In the genomic region with DNA sequence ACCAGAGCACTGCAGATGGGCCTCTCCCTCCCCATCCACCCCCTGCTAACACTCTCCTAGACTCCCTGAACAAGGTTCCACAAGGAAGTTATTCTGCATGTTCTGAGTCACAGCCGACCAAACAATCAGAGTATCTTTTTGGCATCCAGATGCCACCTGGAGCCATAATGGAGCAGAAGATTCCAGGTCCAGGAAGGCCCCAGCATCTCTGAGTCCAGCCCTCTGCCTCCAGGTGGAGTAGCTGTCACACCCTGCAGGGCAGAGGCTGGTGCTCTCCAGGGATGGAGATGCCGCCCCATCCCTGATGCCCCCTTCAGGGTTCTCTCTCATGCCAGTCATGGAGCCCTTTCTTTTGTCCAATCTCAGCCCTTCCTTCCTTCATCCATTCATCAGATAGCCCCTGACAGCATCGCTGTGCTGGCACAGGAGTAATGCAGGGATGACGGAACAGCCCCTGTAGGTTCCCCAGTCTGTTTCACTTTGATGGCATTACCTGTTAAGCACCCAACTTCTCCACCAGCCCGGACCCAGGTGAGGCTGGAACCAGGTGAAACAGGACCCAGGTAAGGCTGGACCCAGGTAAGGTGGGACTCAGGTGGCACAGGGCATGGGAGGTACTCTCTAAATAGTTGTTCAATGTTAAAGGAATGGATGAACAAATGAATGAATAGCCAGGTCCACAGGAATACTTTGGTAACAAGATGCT, we compare ENCODE assay signal across 27 cellular contexts. TPM values are rescaled to one million over a fixed set of nuclear protein-coding genes. Genes with fewer than 3 reads are reported as not detected.
DNase-seq lines count a peak whose midpoint lies in the region; ATAC-seq and TF ChIP-seq lines count a peak whose summit lies in the region.
"Had no signal": no experiment of that assay in that cellular context is flagged by ENCODE, and none has a peak within 500 bp of the region (broad histone marks: within the 10 kb centered on the region; RNA-seq: fewer than 3 reads in every experiment).

No MANE protein-coding gene starts in this region.

- H3K4me3 ChIP-seq in breast epithelium (no peak overlapping the region), left lung (no peak overlapping the region)
- H3K4me3 ChIP-seq: adrenal gland, BLaER1, heart left ventricle, Peyer's patch, right lobe of liver, SK-N-MC, stomach, tibial nerve had no signal

- peaks cover 17% of the 10 kb centered on the region for H3K4me1 Mint-ChIP-seq in MCF 10A (ENCODE audit: insufficient read depth, unreplicated experiment)
- peaks cover 0 to 8% of the 10 kb centered on the region in 2 donors for H3K4me1 Mint-ChIP-seq in effector memory CD8-positive, alpha-beta T cell (ENCODE audit: low read depth in 2 of 2)

- H3K9me3 ChIP-seq in breast epithelium (no peaks in the 10 kb centered on the region), left lung (no peaks in the 10 kb centered on the region)
- H3K9me3 ChIP-seq: adrenal gland, BLaER1, heart left ventricle, Peyer's patch, right lobe of liver, stomach, tibial nerve had no signal

- no peaks in the 10 kb centered on the region for H3K36me3 Mint-ChIP-seq in MCF 10A (ENCODE audit: insufficient read depth, unreplicated experiment)
- no peaks in the 10 kb centered on the region for H3K36me3 Mint-ChIP-seq in effector memory CD8-positive, alpha-beta T cell (ENCODE audit: insufficient read depth)
- H3K36me3 Mint-ChIP-seq: natural killer cell had no signal

- no peak for DNase-seq in breast epithelium (ENCODE audit: low spot score in 2 of 2)
- no peak for DNase-seq in MCF 10A (ENCODE audit: unreplicated experiment)
- DNase-seq in posterior vena cava (ENCODE audit: low spot score), result peak; percentile 61
- DNase-seq in effector memory CD8-positive, alpha-beta T cell, result no peak
- no peak for DNase-seq in NCI-H1417 treated with DMSO at 0.1 percent for 48 hours (lab: John Stamatoyannopoulos, UW)
- DNase-seq in mesenteric fat pad (ENCODE audit: low spot score), result no peak
- no peak for DNase-seq in left lung
- DNase-seq: activated CD4-positive, alpha-beta T cell treated with anti-CD3 and anti-CD28 coated beads for 36 hours; activated naive CD4-positive, alpha-beta T cell treated with Interleukin-2 at 50 U/mL for 16 hours; activated T-cell treated with anti-CD3 and anti-CD28 coated beads, Interleukin-2, amount 50 U/mL, for 1 hour; DMS79 treated with DMSO at 0.1 percent for 48 hours; mesendoderm; natural killer cell; NCI-H187; NCI-H2171 treated with DMSO at 0.1 percent for 48 hours; NCI-H524; Peyer's patch; right lobe of liver; stomach had no signal

- intact Hi-C loops in breast epithelium (cut with DNase I; ENCODE audit: low total_unique reads), result no loop called here
- intact Hi-C loops in MCF 10A (cut with micrococcal nuclease), result no loop called here
- intact Hi-C loops in posterior vena cava (cut with DNase I), result loop anchor here in 1 of 2 donors (1.0 kb wide), 1 partner anchor 23 kb away; no protein-coding TSS in a partner anchor
- intact Hi-C loops in left lung (cut with DNase I), result no loop called here

- H3K27me3 ChIP-seq in breast epithelium, result no peaks in the 10 kb centered on the region
- no peaks in the 10 kb centered on the region for H3K27me3 ChIP-seq in left lung
- H3K27me3 ChIP-seq: adrenal gland, BLaER1, heart left ventricle, Peyer's patch, right lobe of liver, stomach, tibial nerve had no signal

- CTCF ChIA-PET in MCF 10A (lab: Yijun Ruan, JAX), result interaction anchor here (1.5 kb wide), 1 partner anchor 29 kb away, joined by 4 read pairs; no protein-coding TSS in a partner anchor

- TF ChIP-seq CTCF in breast epithelium (IDR thresholded peaks at IDR 0.05) (no peak), MCF 10A (IDR thresholded peaks at IDR 0.05; ENCODE audit: unreplicated experiment) (no peak), left lung (IDR thresholded peaks at IDR 0.05) (no peak)

- no TSS peak for BruUV-seq in MCF 10A (replicated peaks; lab: Mats Ljungman, UMichigan)

- TF ChIP-seq POLR2A in breast epithelium (IDR thresholded peaks at IDR 0.05), result no peak

- no peak overlapping the region for H3K4me3 Mint-ChIP-seq in MCF 10A (ENCODE audit: unreplicated experiment)
- no peak overlapping the region for H3K4me3 Mint-ChIP-seq in effector memory CD8-positive, alpha-beta T cell
- H3K4me3 Mint-ChIP-seq: activated CD4-positive, alpha-beta T cell treated with anti-CD3 and anti-CD28 coated beads for 36 hours; dendritic cell treated with granulocyte-macrophage colony-stimulating factor and Interleukin-4, amounts not matched to agents 40 ng/mL and 50 ng/mL, for 4 days; natural killer cell; T-helper 1 cell treated with Interleukin-12 subunit alpha and Interleukin-12 subunit beta and Interleukin-4 antibody, amounts not matched to agents 30 μg/mL and 1 μg/mL, for 36 hours had no signal

- POLR2A ChIA-PET in MCF 10A (lab: Yijun Ruan, JAX), result no interaction called here

- no peaks in the 10 kb centered on the region for H3K27me3 Mint-ChIP-seq in MCF 10A (ENCODE audit: insufficient read depth, unreplicated experiment)
- H3K27me3 Mint-ChIP-seq in effector memory CD8-positive, alpha-beta T cell, result peaks cover 6 to 11% of the 10 kb centered on the region in 2 donors
- H3K27me3 Mint-ChIP-seq: activated CD4-positive, alpha-beta T cell treated with anti-CD3 and anti-CD28 coated beads for 36 hours had no signal

- H3K27ac ChIP-seq in breast epithelium (peak overlapping the region; percentile 1 to 3), left lung (no peak overlapping the region)
- H3K27ac ChIP-seq: BLaER1, Peyer's patch, SK-N-MC had no signal

- no peaks in the 10 kb centered on the region for H3K36me3 ChIP-seq in breast epithelium
- no peaks in the 10 kb centered on the region for H3K36me3 ChIP-seq in left lung
- H3K36me3 ChIP-seq: adrenal gland, BLaER1, heart left ventricle, Peyer's patch, stomach, tibial nerve had no signal

- no peak overlapping the region for H3K27ac Mint-ChIP-seq in MCF 10A (ENCODE audit: low read depth, unreplicated experiment)
- H3K27ac Mint-ChIP-seq in effector memory CD8-positive, alpha-beta T cell, result no peak overlapping the region
- H3K27ac Mint-ChIP-seq: activated CD4-positive, alpha-beta T cell treated with anti-CD3 and anti-CD28 coated beads for 36 hours; dendritic cell treated with granulocyte-macrophage colony-stimulating factor and Interleukin-4, amounts not matched to agents 40 ng/mL and 50 ng/mL, for 4 days; natural killer cell; T-helper 1 cell treated with Interleukin-12 subunit alpha and Interleukin-12 subunit beta and Interleukin-4 antibody, amounts not matched to agents 30 μg/mL and 1 μg/mL, for 36 hours had no signal

- ATAC-seq in esophagus mucosa (peak; percentile 7), left lung (no peak)
- no peak for ATAC-seq in effector memory CD8-positive, alpha-beta T cell (replicated peaks)
- ATAC-seq: activated CD4-positive, alpha-beta T cell treated with anti-CD3 and anti-CD28 coated beads for 36 hours; natural killer cell had no signal

- no peaks in the 10 kb centered on the region for H3K9me3 Mint-ChIP-seq in MCF 10A (ENCODE audit: unreplicated experiment)
- H3K9me3 Mint-ChIP-seq in effector memory CD8-positive, alpha-beta T cell, result no peaks in the 10 kb centered on the region
- H3K9me3 Mint-ChIP-seq: dendritic cell treated with granulocyte-macrophage colony-stimulating factor and Interleukin-4, amounts not matched to agents 40 ng/mL and 50 ng/mL, for 4 days; natural killer cell; T-helper 1 cell treated with Interleukin-12 subunit alpha and Interleukin-12 subunit beta and Interleukin-4 antibody, amounts not matched to agents 30 μg/mL and 1 μg/mL, for 36 hours had no signal

- H3K4me1 ChIP-seq in breast epithelium (peaks cover 6 to 20% of the 10 kb centered on the region in 2 donors), left lung (peaks cover 12 to 22% of the 10 kb centered on the region in 2 donors)

RNA-seq across cellular contexts. Expression of a gene that starts 20.1 kb away (rescaled TPM):
- total RNA-seq in breast epithelium (100 to 1,000 TPM in 1 of 3 donors, 10 to 100 TPM in 2; 51.1 to 360 (median 65.1) TPM), MCF 10A (2022) (18.4 and 20.1 TPM in 2 replicates), esophagus mucosa (50.7 TPM), posterior vena cava (10 to 100 TPM; 64.0 to 77.6 TPM), mesenteric fat pad (185 TPM), left lung (10 to 100 TPM; 12.7 to 15.4 TPM)
- total RNA-seq: natural killer cell had no signal

Comparison
In these comparisons a context has a peak if more than half of its experiments do, and no peak if none do; other contexts are left out.
1. H3K27ac ChIP-seq: peak in breast epithelium (2 of 2); none in left lung (0 of 2).